23 cellular contexts compared by ENCODE assay signal in the genomic region with DNA sequence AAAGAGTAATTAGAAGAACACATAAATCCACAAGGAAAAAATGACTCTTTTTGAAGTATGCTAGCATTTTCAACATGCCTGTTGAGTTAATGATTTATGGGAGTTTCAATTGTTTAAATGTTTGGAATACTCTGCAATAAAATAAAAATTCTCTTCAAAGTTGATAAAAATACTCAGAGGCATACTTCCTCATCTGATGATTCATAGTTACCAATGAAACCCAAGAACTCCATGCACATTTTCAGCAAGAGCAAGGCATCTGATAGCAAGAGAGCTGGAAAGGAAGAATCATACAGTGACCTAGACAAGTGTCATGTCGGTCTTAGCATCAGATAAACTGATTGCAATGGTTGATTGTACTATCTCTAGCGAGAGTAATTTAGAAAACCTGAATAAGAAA.
A peak's percentile ranks its signal among the peaks of the same experiment; 100 is the strongest.
DNase-seq lines count a peak whose midpoint lies in the region; ATAC-seq, FAIRE-seq and TF ChIP-seq lines count a peak whose summit lies in the region.
"Had no signal": no experiment of that assay in that cellular context is flagged by ENCODE, and none has a peak within 500 bp of the region (broad histone marks: within the 10 kb centered on the region; RNA-seq: fewer than 3 reads in every experiment).

No MANE protein-coding gene starts in this region.

- dilution Hi-C loops in IMR-90 (cut with HindIII; ENCODE audit: low sequenced_read_pairs, unreplicated experiment), result no loop called here

- H3K4me2 ChIP-seq in A549, result peak overlapping the region; percentile 48
- H3K4me2 ChIP-seq in IMR-90 (ENCODE audit: low read depth, low read length), result peak overlapping the region; percentile 64; the same call in 1 of the 2 replicates
- no peak overlapping the region for H3K4me2 ChIP-seq in GM23248 (ENCODE audit: unreplicated experiment)

- intact Hi-C loops in IMR-90 (cut with micrococcal nuclease), result no loop called here
- intact Hi-C loops in posterior cingulate gyrus (cut with DNase I), result no loop called here

- no TSS peak for BruUV-seq in IMR-90 (replicated peaks; lab: Mats Ljungman, UMichigan)

- DNase-seq in A549 (ENCODE audit: low read depth in 1 of 2, low spot score in 1 of 2), result peak in 1 of 2 experiments; percentile 30
- DNase-seq in IMR-90, result peak; percentile 81
- peak; percentile 49 for DNase-seq in astrocyte of the spinal cord (ENCODE audit: low read depth, low spot score)
- DNase-seq in foreskin keratinocyte, result peak in 1 of 2 donors; percentile 32
- no peak for DNase-seq in GM23248
- no peak for DNase-seq in RKO (ENCODE audit: low spot score)
- DNase-seq in NCI-H345 treated with DMSO at 0.1 percent for 48 hours (lab: John Stamatoyannopoulos, UW; ENCODE audit: unreplicated experiment), result no peak
- no peak for DNase-seq in posterior cingulate gyrus
- DNase-seq: activated CD8-positive, alpha-beta memory T cell treated with anti-CD3 and anti-CD28 coated beads, Interleukin-2, amount 50 U/mL, for 48 hours; activated effector memory CD4-positive, alpha-beta T cell treated with Interleukin-2 at 50 U/mL for 16 hours; C1 segment of cervical spinal cord; DMS 273 treated with DMSO at 0.1 percent for 48 hours; effector memory CD8-positive, alpha-beta T cell; gastrocnemius medialis; KG1; left cardiac atrium; mesendoderm; naive thymus-derived CD8-positive, alpha-beta T cell; NCI-H2081; NCI-H524; ovary; stimulated activated CD4-positive, alpha-beta T cell treated with anti-CD3 and anti-CD28 coated beads, Interleukin-2, amount 100 ng/mL, for 24 hours had no signal

- H3K4me3 ChIP-seq in A549 (no peak overlapping the region), IMR-90 (ENCODE audit: insufficient read depth, low read depth, low read length) (no peak overlapping the region), astrocyte of the spinal cord (ENCODE audit: low read depth, low read length) (no peak overlapping the region), GM23248 (no peak overlapping the region)
- H3K4me3 ChIP-seq: gastrocnemius medialis, ovary had no signal

- H3K9me1 ChIP-seq in IMR-90 (ENCODE audit: insufficient read depth, low read length), result 0 out of 2 replicates have a peak, but pooled peaks cover 5% of the 10 kb centered on the region

- H4K8ac ChIP-seq in IMR-90 (ENCODE audit: low read depth in 2 of 2, low read length in 2 of 2), result peak overlapping the region in 1 of 2 experiments; percentile 59; a peak in 2 of 4 replicates

- no peaks in the 10 kb centered on the region for H3F3A ChIP-seq in GM23248 (ENCODE audit: insufficient read depth)

- H3K14ac ChIP-seq in IMR-90 (replicated peaks; ENCODE audit: low read depth, low read length), result peak overlapping the region; percentile 48; the same call in 1 of the 2 replicates

- H2AFZ ChIP-seq in IMR-90 (replicated peaks; ENCODE audit: low read length, poor library complexity), result no peak overlapping the region
- no peak overlapping the region for H2AFZ ChIP-seq in GM23248

- H2BK5ac ChIP-seq in IMR-90 (ENCODE audit: low read depth, low read length, poor library complexity, severe bottlenecking), result peak overlapping the region; percentile 88

- TF ChIP-seq EP300 in A549 (IDR thresholded peaks at IDR 0.05), result no peak

- no peak overlapping the region for H2AK5ac ChIP-seq in IMR-90 (ENCODE audit: low read depth, low read length)

- no peak overlapping the region; the same call in 1 of the 2 replicates for H4K5ac ChIP-seq in IMR-90 (ENCODE audit: low read depth, low read length)

- TF ChIP-seq POLR2A in A549 (IDR thresholded peaks at IDR 0.05; ENCODE audit: low read length) (no peak), IMR-90 (IDR thresholded peaks at IDR 0.05; ENCODE audit: low read depth, low read length) (no peak)

- H3K4me1 ChIP-seq in A549 (peaks cover 8% of the 10 kb centered on the region; the same call in 2 of the 3 replicates), IMR-90 (ENCODE audit: control insufficient read depth, insufficient read depth, low read length) (peaks cover 9% of the 10 kb centered on the region), foreskin keratinocyte (no peaks in the 10 kb centered on the region), GM23248 (ENCODE audit: insufficient read depth) (no peaks in the 10 kb centered on the region)
- H3K4me1 ChIP-seq: gastrocnemius medialis had no signal

- TF ChIP-seq CTCF in A549 (IDR thresholded peaks at IDR 0.05), result no peak
- no peak for TF ChIP-seq CTCF in IMR-90 (conservative IDR thresholded peaks at IDR 0.05; ENCODE audit: low read depth, low read length)
- no peak for TF ChIP-seq CTCF in astrocyte of the spinal cord (IDR thresholded peaks at IDR 0.05; ENCODE audit: low read depth, low read length)
- no peak for TF ChIP-seq CTCF in foreskin keratinocyte (conservative IDR thresholded peaks at IDR 0.05)

- no peak overlapping the region for H4K91ac ChIP-seq in IMR-90 (ENCODE audit: insufficient read depth, low read depth, low read length)

- H3K56ac ChIP-seq in IMR-90 (ENCODE audit: extremely low read depth, insufficient read depth, low read length), result no peak overlapping the region

- no peak overlapping the region for H2BK15ac ChIP-seq in IMR-90 (ENCODE audit: low read depth, low read length)

- 7% methylated on average over 2 of the region's 2 CpGs for WGBS in A549 (ENCODE audit: missing lambda C conversion rate)
- WGBS in IMR-90 (ENCODE audit: extremely low coverage in 2 of 2, insufficient read length in 1 of 2), 2 experiments, result no CpG with 5 or more reads among the region's 2 CpGs
- 12 to 32% methylated on average over 2 of the region's 2 CpGs for WGBS in GM23248 (ENCODE audit: low coverage in 1 of 2, low lambda C conversion rate in 2 of 2, missing lambda C conversion rate in 2 of 2), 2 experiments

- peak overlapping the region in 1 of 2 experiments; percentile 37; a peak in 1 of 6 replicates for H3K27ac ChIP-seq in A549
- H3K27ac ChIP-seq in IMR-90 (ENCODE audit: insufficient read depth, low read length), result no peak overlapping the region
- no peak overlapping the region for H3K27ac ChIP-seq in foreskin keratinocyte
- no peak overlapping the region for H3K27ac ChIP-seq in GM23248
- H3K27ac ChIP-seq: gastrocnemius medialis, ovary had no signal

- H2AK9ac ChIP-seq in IMR-90 (replicated peaks; ENCODE audit: low read depth, low read length, poor library complexity), result no peak overlapping the region

- TF ChIP-seq RAD21 in A549 (conservative IDR thresholded peaks at IDR 0.05 in 1 of 2, IDR thresholded peaks at IDR 0.05 in 1 of 2), result no peak
- TF ChIP-seq RAD21 in IMR-90 (IDR thresholded peaks at IDR 0.05; ENCODE audit: low read length), result no peak

- H3K9me3 ChIP-seq in A549 (no peaks in the 10 kb centered on the region), IMR-90 (ENCODE audit: control insufficient read depth, insufficient read depth, low read length) (no peaks in the 10 kb centered on the region), GM23248 (ENCODE audit: low read depth) (no peaks in the 10 kb centered on the region)
- H3K9me3 ChIP-seq: gastrocnemius medialis, ovary had no signal

- no peaks in the 10 kb centered on the region for H3K9me2 ChIP-seq in GM23248 (ENCODE audit: insufficient read depth)

- H3K18ac ChIP-seq in IMR-90 (ENCODE audit: low read depth, low read length), result peak overlapping the region; percentile 93; the same call in 1 of the 2 replicates

- FAIRE-seq in A549 (lab: Jason Lieb, UNC), result no peak

- H3K27me3 ChIP-seq in IMR-90 (ENCODE audit: control insufficient read depth, insufficient read depth, low read length) (no peaks in the 10 kb centered on the region), foreskin keratinocyte (no peaks in the 10 kb centered on the region), GM23248 (replicated peaks; ENCODE audit: insufficient read depth) (no peaks in the 10 kb centered on the region)
- H3K27me3 ChIP-seq: gastrocnemius medialis, ovary had no signal

- CTCF ChIA-PET in A549 (lab: Yijun Ruan, JAX), result no interaction called here
- CTCF ChIA-PET in IMR-90 (lab: Yijun Ruan, JAX), result no interaction called here

- peak overlapping the region; percentile 87; the same call in 1 of the 2 replicates for H2BK20ac ChIP-seq in IMR-90 (ENCODE audit: low read depth, low read length)

- no peaks in the 10 kb centered on the region for H3K36me3 ChIP-seq in IMR-90 (ENCODE audit: control insufficient read depth, insufficient read depth, low read length)
- H3K36me3 ChIP-seq in GM23248 (ENCODE audit: low read depth), result no peaks in the 10 kb centered on the region
- H3K36me3 ChIP-seq: gastrocnemius medialis, ovary had no signal

- H3K79me2 ChIP-seq in GM23248 (ENCODE audit: insufficient read depth), result no peaks in the 10 kb centered on the region

- ATAC-seq in A549 (no peak; a peak in 1 of 6 replicates), IMR-90 (ENCODE audit: low read depth) (peak; percentile 63), foreskin keratinocyte (peak; percentile 50)
- ATAC-seq: effector memory CD8-positive, alpha-beta T cell; gastrocnemius medialis; left cardiac atrium; naive thymus-derived CD8-positive, alpha-beta T cell; sciatic nerve had no signal

- H3K79me1 ChIP-seq in IMR-90 (ENCODE audit: low read depth in 1 of 2, low read length in 2 of 2), result no peaks in the 10 kb centered on the region

- peak overlapping the region; percentile 78 for H2BK120ac ChIP-seq in IMR-90 (ENCODE audit: low read depth, low read length)

- POLR2A ChIA-PET in A549 (lab: Yijun Ruan, JAX) (no interaction called here), IMR-90 (lab: Charles Lee; ENCODE audit: unreplicated experiment) (no interaction called here)

- in situ Hi-C loops in IMR-90 (cut with MboI; ENCODE audit: low sequenced_read_pairs) (no loop called here), astrocyte of the spinal cord (cut with HindIII; ENCODE audit: low sequenced_read_pairs) (no loop called here), GM23248 (cut with MboI) (no loop called here)

- H3K9ac ChIP-seq in IMR-90 (ENCODE audit: low read depth, low read length) (no peak overlapping the region), GM23248 (no peak overlapping the region)

- H4K20me1 ChIP-seq in IMR-90 (ENCODE audit: insufficient read depth, low read length) (no peaks in the 10 kb centered on the region), GM23248 (ENCODE audit: insufficient read depth) (no peaks in the 10 kb centered on the region)

- peak overlapping the region; percentile 57; the same call in 1 of the 2 replicates for H3K4ac ChIP-seq in IMR-90 (ENCODE audit: low read depth, low read length)

- H3K23ac ChIP-seq in IMR-90 (ENCODE audit: low read depth, low read length), result no peak overlapping the region

TF ChIP-seq in A549, 52 proteins besides CTCF, POLR2A, EP300 and RAD21 (continues in another document):
- no peak for TF ChIP-seq E2F6 (IDR thresholded peaks at IDR 0.05; ENCODE audit: borderline replicate concordance, low read depth)

TF ChIP-seq in IMR-90, 13 proteins besides CTCF, POLR2A, EP300 and RAD21:
- TF ChIP-seq BHLHE40 (IDR thresholded peaks at IDR 0.05; ENCODE audit: low read depth, low read length), result no peak
- no peak for TF ChIP-seq MAFK (IDR thresholded peaks at IDR 0.05; ENCODE audit: low read depth, low read length)
- no peak for TF ChIP-seq MAZ (IDR thresholded peaks at IDR 0.05; ENCODE audit: borderline replicate concordance, low read depth, low read length)
- TF ChIP-seq CHD1 (IDR thresholded peaks at IDR 0.05; ENCODE audit: low read depth, low read length), result no peak

Comparison
In these comparisons a context has a peak if more than half of its experiments do, and no peak if none do; other contexts are left out.
1. ATAC-seq: peak in IMR-90 (single experiment) and foreskin keratinocyte (single experiment); none in A549 (0 of 2).
2. DNase-seq: peak in IMR-90 (single experiment) and astrocyte of the spinal cord (single experiment); none in GM23248 (single experiment), RKO (single experiment), NCI-H345 treated with DMSO at 0.1 percent for 48 hours (single experiment) and posterior cingulate gyrus (0 of 10).